In the genomic region with DNA sequence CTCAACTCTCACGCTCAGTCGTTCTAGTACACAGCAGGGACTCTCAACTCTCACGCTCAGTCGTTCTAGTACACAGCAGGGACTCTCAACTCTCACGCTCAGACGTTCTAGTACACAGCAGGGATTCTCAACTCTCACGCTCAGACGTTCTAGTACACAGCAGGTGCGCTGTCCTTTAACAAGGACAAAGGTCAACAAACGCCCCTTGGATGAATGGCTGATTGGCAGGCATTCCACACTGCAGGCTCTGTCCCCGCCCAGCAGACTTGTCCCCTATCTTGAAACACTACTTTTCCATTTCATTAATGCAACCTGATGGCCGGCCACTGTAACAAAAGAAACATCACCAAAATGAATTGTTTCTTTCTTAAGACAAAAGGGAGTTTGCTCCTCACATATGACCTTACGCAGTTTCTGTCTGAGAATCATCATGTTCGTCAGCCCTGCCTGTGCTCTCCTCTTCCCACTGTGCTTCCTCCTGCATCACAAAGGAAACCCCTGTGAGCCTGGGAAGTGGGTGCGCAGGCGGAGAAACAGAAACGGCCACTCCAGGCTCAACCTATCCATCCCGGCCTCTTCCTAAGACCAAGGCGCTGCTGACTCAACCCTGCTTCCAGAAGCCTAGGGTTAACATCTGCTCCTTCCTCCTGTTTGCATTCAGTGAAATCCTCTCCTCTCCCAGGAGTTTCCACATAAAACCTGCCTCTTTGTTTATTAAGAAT, we compare ENCODE assay signal across 10 cellular contexts. TPM values are rescaled to one million over a fixed set of nuclear protein-coding genes. Genes with fewer than 3 reads are reported as not detected.
DNase-seq lines count a peak whose midpoint lies in the region; TF ChIP-seq lines count a peak whose summit lies in the region.
"Had no signal": no experiment of that assay in that cellular context is flagged by ENCODE, and none has a peak within 500 bp of the region (broad histone marks: within the 10 kb centered on the region; RNA-seq: fewer than 3 reads in every experiment).

No MANE protein-coding gene starts in this region.

- H3K9ac ChIP-seq in SK-N-MC (ENCODE audit: insufficient read length) (no peak overlapping the region), smooth muscle cell (ENCODE audit: low read depth) (peak overlapping the region; percentile 15)

- peaks cover 37% of the 10 kb centered on the region for H3K4me1 Mint-ChIP-seq in activated CD4-positive, alpha-beta T cell treated with anti-CD3 and anti-CD28 coated beads, Interleukin-2, amount 10 ng/mL, durations not matched to agents 24 days and 14 days

- no peaks in the 10 kb centered on the region for H3K27me3 Mint-ChIP-seq in activated CD4-positive, alpha-beta T cell treated with anti-CD3 and anti-CD28 coated beads, Interleukin-2, amount 10 ng/mL, durations not matched to agents 24 days and 14 days
- H3K27me3 Mint-ChIP-seq: dendritic cell treated with granulocyte-macrophage colony-stimulating factor and Interleukin-4, amounts not matched to agents 40 ng/mL and 50 ng/mL, for 4 days had no signal

- H3K4me3 ChIP-seq in SK-N-MC (no peak overlapping the region), foreskin fibroblast (ENCODE audit: low read depth in 1 of 2, low read length in 2 of 2) (peak overlapping the region; percentile 23 to 31), smooth muscle cell (no peak overlapping the region)

- H3F3A ChIP-seq in smooth muscle cell (ENCODE audit: low read depth) = peaks cover 11% of the 10 kb centered on the region

- no peak overlapping the region for H2AFZ ChIP-seq in smooth muscle cell (ENCODE audit: low read depth)

- H4K20me1 ChIP-seq in smooth muscle cell (ENCODE audit: low read depth) = peaks cover 94% of the 10 kb centered on the region

- no peaks in the 10 kb centered on the region for H3K9me3 Mint-ChIP-seq in activated CD4-positive, alpha-beta T cell treated with anti-CD3 and anti-CD28 coated beads, Interleukin-2, amount 10 ng/mL, durations not matched to agents 24 days and 14 days
- H3K9me3 Mint-ChIP-seq: dendritic cell treated with granulocyte-macrophage colony-stimulating factor and Interleukin-4, amounts not matched to agents 40 ng/mL and 50 ng/mL, for 4 days had no signal

- no peak for TF ChIP-seq CTCF in foreskin fibroblast (IDR thresholded peaks at IDR 0.05; ENCODE audit: low read depth, low read length)
- TF ChIP-seq CTCF in smooth muscle cell (IDR thresholded peaks at IDR 0.05; ENCODE audit: borderline replicate concordance, insufficient read depth, poor library complexity, severe bottlenecking) = no peak

- H3K36me3 ChIP-seq in SK-N-MC (ENCODE audit: insufficient read depth, low read length) = no peaks in the 10 kb centered on the region; the same call in 1 of the 2 replicates
- H3K36me3 ChIP-seq in smooth muscle cell (ENCODE audit: low read depth) = no peaks in the 10 kb centered on the region

- no peak for DNase-seq in activated CD4-positive, alpha-beta T cell treated with anti-CD3 and anti-CD28 coated beads, Interleukin-2, amount 10 ng/mL, durations not matched to agents 24 days and 14 days
- DNase-seq in activated CD4-positive, alpha-beta T cell treated with anti-CD3 and anti-CD28 coated beads, Interleukin-2, amount 50 U/mL, for 1 hour = no peak
- DNase-seq in SK-N-MC (ENCODE audit: low read depth, low spot score) = no peak
- DNase-seq in foreskin fibroblast = no peak
- DNase-seq in smooth muscle cell (lab: John Stamatoyannopoulos, UW; ENCODE audit: unreplicated experiment) = no peak
- DNase-seq in NCI-H1930 (lab: John Stamatoyannopoulos, UW) = no peak
- DNase-seq in HPDE6-E6E7 (ENCODE audit: extremely low spot score) = no peak
- DNase-seq in 8988T = no peak
- DNase-seq: foreskin keratinocyte had no signal

- peak overlapping the region; percentile 67 for H3K4me2 ChIP-seq in smooth muscle cell

- peak overlapping the region; percentile 46; the same call in 1 of the 2 replicates for H3K27ac ChIP-seq in SK-N-MC
- H3K27ac ChIP-seq in smooth muscle cell (ENCODE audit: low read depth) = peak overlapping the region; percentile 75
- H3K27ac ChIP-seq: foreskin keratinocyte had no signal

- intact Hi-C loops in activated CD4-positive, alpha-beta T cell treated with anti-CD3 and anti-CD28 coated beads, Interleukin-2, amount 10 ng/mL, durations not matched to agents 24 days and 14 days (cut with micrococcal nuclease) = no loop called here

- WGBS in smooth muscle cell (ENCODE audit: low lambda C conversion rate) = 86% methylated on average over 19 of the region's 19 CpGs

- no peaks in the 10 kb centered on the region for H3K4me1 ChIP-seq in smooth muscle cell (ENCODE audit: low read depth)

- H3K27ac Mint-ChIP-seq in activated CD4-positive, alpha-beta T cell treated with anti-CD3 and anti-CD28 coated beads, Interleukin-2, amount 10 ng/mL, durations not matched to agents 24 days and 14 days = peak overlapping the region; percentile 11
- H3K27ac Mint-ChIP-seq: dendritic cell treated with granulocyte-macrophage colony-stimulating factor and Interleukin-4, amounts not matched to agents 40 ng/mL and 50 ng/mL, for 4 days had no signal

- H3K79me2 ChIP-seq in smooth muscle cell (ENCODE audit: low read depth) = peaks cover 94% of the 10 kb centered on the region

- peaks cover 21% of the 10 kb centered on the region for H3K36me3 Mint-ChIP-seq in activated CD4-positive, alpha-beta T cell treated with anti-CD3 and anti-CD28 coated beads, Interleukin-2, amount 10 ng/mL, durations not matched to agents 24 days and 14 days (ENCODE audit: low read depth)

- H3K9me3 ChIP-seq in SK-N-MC (ENCODE audit: low read depth, low read length) (no peaks in the 10 kb centered on the region), smooth muscle cell (replicated peaks; ENCODE audit: low read depth) (no peaks in the 10 kb centered on the region)

- no peaks in the 10 kb centered on the region for H3K27me3 ChIP-seq in smooth muscle cell (ENCODE audit: low read depth)
- H3K27me3 ChIP-seq: foreskin keratinocyte had no signal

- no peak overlapping the region for H3K4me3 Mint-ChIP-seq in activated CD4-positive, alpha-beta T cell treated with anti-CD3 and anti-CD28 coated beads, Interleukin-2, amount 10 ng/mL, durations not matched to agents 24 days and 14 days
- H3K4me3 Mint-ChIP-seq: dendritic cell treated with granulocyte-macrophage colony-stimulating factor and Interleukin-4, amounts not matched to agents 40 ng/mL and 50 ng/mL, for 4 days had no signal

RNA-seq across cellular contexts. Expression of a gene that starts 59.8 kb away (rescaled TPM):
- total RNA-seq in activated CD4-positive, alpha-beta T cell treated with anti-CD3 and anti-CD28 coated beads, Interleukin-2, amount 10 ng/mL, durations not matched to agents 24 days and 14 days = 152 TPM in 2 replicates
- 31.5 and 43.2 TPM in 2 replicates for total RNA-seq in smooth muscle cell
- 105 and 118 TPM in 2 replicates for polyA plus RNA-seq in smooth muscle cell

Comparison
In these comparisons a context has a peak if more than half of its experiments do, and no peak if none do; other contexts are left out.
1. H3K4me3 ChIP-seq: peak in foreskin fibroblast (2 of 2); none in SK-N-MC (single experiment) and smooth muscle cell (single experiment).